ENCODE assay signal across 8 cellular contexts in the genomic region with DNA sequence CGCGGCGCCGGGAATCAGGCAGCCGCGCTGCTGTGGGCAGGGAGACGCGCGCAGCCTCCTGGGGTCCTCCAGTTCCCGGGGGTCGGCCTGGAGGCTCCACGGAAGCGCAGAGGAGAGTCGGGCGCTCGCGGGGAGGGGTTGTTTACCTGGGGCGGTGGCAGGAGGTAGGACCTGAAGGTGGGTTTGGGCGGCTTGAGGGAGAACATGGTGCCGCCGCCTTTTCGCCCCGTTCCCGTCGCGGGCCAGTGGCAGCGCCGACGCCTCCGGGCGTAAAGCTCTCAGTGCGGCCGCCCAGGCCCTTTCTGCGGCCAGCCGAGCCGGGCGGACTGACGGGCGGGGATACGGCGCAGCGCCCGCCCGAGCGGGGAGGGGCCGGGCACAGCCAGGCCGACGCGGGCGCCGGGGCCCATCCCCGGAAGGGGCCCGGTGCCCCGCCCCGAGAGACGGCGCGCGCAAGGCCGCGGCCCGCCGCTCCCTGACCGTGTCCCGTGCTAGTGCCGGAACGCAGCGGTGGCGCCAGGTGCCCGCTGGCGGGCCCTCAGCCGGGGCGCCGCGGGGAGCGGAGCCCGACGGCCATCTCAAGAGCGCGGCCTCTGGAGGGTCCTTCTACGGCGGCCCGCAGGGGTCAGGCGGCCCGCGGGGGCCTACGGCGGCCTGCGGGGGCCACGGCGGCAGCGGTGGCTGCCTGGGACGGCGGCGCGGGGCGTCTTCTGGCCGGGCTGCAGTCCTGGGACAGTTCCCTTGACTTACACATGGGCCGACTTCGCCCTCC. TPM values are rescaled to one million over a fixed set of nuclear protein-coding genes. Genes with fewer than 3 reads are reported as not detected.
DNase-seq lines count a peak whose midpoint lies in the region; ATAC-seq, FAIRE-seq and TF ChIP-seq lines count a peak whose summit lies in the region.

A gene with protein sequence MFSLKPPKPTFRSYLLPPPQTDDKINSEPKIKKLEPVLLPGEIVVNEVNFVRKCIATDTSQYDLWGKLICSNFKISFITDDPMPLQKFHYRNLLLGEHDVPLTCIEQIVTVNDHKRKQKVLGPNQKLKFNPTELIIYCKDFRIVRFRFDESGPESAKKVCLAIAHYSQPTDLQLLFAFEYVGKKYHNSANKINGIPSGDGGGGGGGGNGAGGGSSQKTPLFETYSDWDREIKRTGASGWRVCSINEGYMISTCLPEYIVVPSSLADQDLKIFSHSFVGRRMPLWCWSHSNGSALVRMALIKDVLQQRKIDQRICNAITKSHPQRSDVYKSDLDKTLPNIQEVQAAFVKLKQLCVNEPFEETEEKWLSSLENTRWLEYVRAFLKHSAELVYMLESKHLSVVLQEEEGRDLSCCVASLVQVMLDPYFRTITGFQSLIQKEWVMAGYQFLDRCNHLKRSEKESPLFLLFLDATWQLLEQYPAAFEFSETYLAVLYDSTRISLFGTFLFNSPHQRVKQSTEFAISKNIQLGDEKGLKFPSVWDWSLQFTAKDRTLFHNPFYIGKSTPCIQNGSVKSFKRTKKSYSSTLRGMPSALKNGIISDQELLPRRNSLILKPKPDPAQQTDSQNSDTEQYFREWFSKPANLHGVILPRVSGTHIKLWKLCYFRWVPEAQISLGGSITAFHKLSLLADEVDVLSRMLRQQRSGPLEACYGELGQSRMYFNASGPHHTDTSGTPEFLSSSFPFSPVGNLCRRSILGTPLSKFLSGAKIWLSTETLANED (minus strand): TSS at position 328 of the 772 bp plus-strand sequence. CDS start 122 bp downstream, at position 206.

- peak within 1 kb of the TSS; percentile 93 to 98 (median 97) for H3K4me3 ChIP-seq in HepG2 (replicated peaks in 1 of 3; ENCODE audit: insufficient read depth in 1 of 3, low read depth in 2 of 3, low read length in 3 of 3)

- peaks cover 25% of the 10 kb centered on the region for H3K79me2 ChIP-seq in HepG2 (ENCODE audit: insufficient read depth, low read length)

- intact Hi-C loops in HepG2 (cut with micrococcal nuclease; ENCODE audit: unreplicated experiment), result loop anchor here (5.0 to 10.0 kb wide), 3 partner anchors 87 to 133 kb away; partner anchors contain the start of gene FAN1

- in situ Hi-C loops in HepG2 (cut with HindIII; ENCODE audit: extremely low pct_ligation_motif_present, low pct_unique_long_range_greater_than_20kb), result loop anchor here (25.0 kb wide), 1 partner anchor 146 kb away; no protein-coding TSS in a partner anchor

- no peak for TF ChIP-seq CTCF in HepG2 (CRISPR knock-in tag; IDR thresholded peaks at IDR 0.05)

- TF ChIP-seq EP300 in HepG2 (IDR thresholded peaks at IDR 0.05; ENCODE audit: low read depth in 2 of 2, low read length in 2 of 2), result 0 out of 4 replicates have a peak, but pooled peaks of 1 of the 2 experiments have one; percentile 6
- no peak for TF ChIP-seq EP300 in HepG2 (CRISPR knock-in tag; IDR thresholded peaks at IDR 0.05; ENCODE audit: borderline replicate concordance)

- peak within 1 kb of the TSS; percentile 93 for H3K4me2 ChIP-seq in HepG2 (ENCODE audit: low read depth, low read length)

- peaks cover 41% of the 10 kb centered on the region for H3K4me1 ChIP-seq in HepG2 (ENCODE audit: insufficient read depth, low read length)

- H4K20me1 ChIP-seq in HepG2 (ENCODE audit: insufficient read depth, low read length), result no peaks in the 10 kb centered on the region

- H3K9ac ChIP-seq in HepG2 (ENCODE audit: insufficient read depth, low read depth, low read length), result peak within 1 kb of the TSS; percentile 96

- POLR2A ChIA-PET in HepG2 (lab: Yijun Ruan, JAX), result interaction anchor here (1.2 to 2.8 kb wide), 10 partner anchors 9 to 166 kb away, joined by 3 to 21 read pairs (median 6); partner anchors contain the start of gene FAN1

- DNase-seq in NK-92 treated with Interleukin-12 subunit alpha and Interleukin-12 subunit beta, amount 100 ng/mL, for 24 hours (lab: John Stamatoyannopoulos, UW), result peak; percentile 76
- DNase-seq in NK-92 (lab: John Stamatoyannopoulos, UW; ENCODE audit: unreplicated experiment), result no peak
- DNase-seq in NCI-H2196 treated with DMSO at 0.1 percent for 48 hours (lab: John Stamatoyannopoulos, UW; ENCODE audit: unreplicated experiment), result peak; percentile 17
- peak; percentile 75 for DNase-seq in activated CD4-positive, alpha-beta T cell treated with anti-CD3 and anti-CD28 coated beads for 48 hours
- peak; percentile 23 for DNase-seq in dedifferentiated amniotic fluid mesenchymal stem cell (ENCODE audit: extremely low spot score)
- peak; percentile 48 for DNase-seq in HepG2 (ENCODE audit: low spot score)
- DNase-seq in stimulated activated CD4-positive, alpha-beta T cell treated with anti-CD3 and anti-CD28 coated beads, Interleukin-2, amount 100 ng/mL, for 48 hours, result peak; percentile 67 to 70

- H3K27ac ChIP-seq in HepG2 (ENCODE audit: extremely low read length, insufficient read depth, low read length), result peak within 1 kb of the TSS; percentile 89

- H3K27me3 ChIP-seq in HepG2 (ENCODE audit: control insufficient read depth in 1 of 2, insufficient read depth in 2 of 2, low read length in 2 of 2), result no peaks in the 10 kb centered on the region; a peak in 1 of 5 replicates

- peaks cover 2 to 7% of the 10 kb centered on the region in 2 experiments; a peak in 2 of 5 replicates for H3K36me3 ChIP-seq in HepG2 (replicated peaks in 1 of 2; ENCODE audit: control insufficient read depth in 1 of 2, insufficient read depth in 2 of 2, low read length in 2 of 2)

- CTCF ChIA-PET in HepG2 (lab: Yijun Ruan, JAX; ENCODE audit: low intra/inter-chr PET ratio, low total read pairs), result no interaction called here

- peak; percentile 28; the same call in 1 of the 2 replicates for TF ChIP-seq RAD21 in HepG2 (CRISPR knock-in tag; IDR thresholded peaks at IDR 0.05)

- 0% methylated on average over 2 of the region's 100 CpGs for whole genome bisulfite sequencing in HepG2 (ENCODE audit: low lambda C conversion rate)

- no peak for FAIRE-seq in HepG2 (lab: Jason Lieb, UNC)

- no TSS peak for BruUV-seq in HepG2 (replicated peaks; lab: Mats Ljungman, UMichigan)

- peak; percentile 65 for ATAC-seq in HG02938 (IDR thresholded peaks at IDR 0.05; ENCODE audit: unreplicated experiment)
- ATAC-seq in HepG2, result peak; percentile 90

- H2AFZ ChIP-seq in HepG2 (ENCODE audit: low read length), result peak within 1 kb of the TSS; percentile 29

- H3K9me3 ChIP-seq in HepG2 (ENCODE audit: low read length), result no peaks in the 10 kb centered on the region

- TF ChIP-seq POLR2A in HepG2 (IDR thresholded peaks at IDR 0.05; ENCODE audit: insufficient read depth in 1 of 2, low read depth in 2 of 2, low read length in 2 of 2), result peak; percentile 86 to 87

TF ChIP-seq in HepG2, 621 proteins besides CTCF, POLR2A, EP300 and RAD21 (continues in another document):
- TF ChIP-seq, protein P1, sequence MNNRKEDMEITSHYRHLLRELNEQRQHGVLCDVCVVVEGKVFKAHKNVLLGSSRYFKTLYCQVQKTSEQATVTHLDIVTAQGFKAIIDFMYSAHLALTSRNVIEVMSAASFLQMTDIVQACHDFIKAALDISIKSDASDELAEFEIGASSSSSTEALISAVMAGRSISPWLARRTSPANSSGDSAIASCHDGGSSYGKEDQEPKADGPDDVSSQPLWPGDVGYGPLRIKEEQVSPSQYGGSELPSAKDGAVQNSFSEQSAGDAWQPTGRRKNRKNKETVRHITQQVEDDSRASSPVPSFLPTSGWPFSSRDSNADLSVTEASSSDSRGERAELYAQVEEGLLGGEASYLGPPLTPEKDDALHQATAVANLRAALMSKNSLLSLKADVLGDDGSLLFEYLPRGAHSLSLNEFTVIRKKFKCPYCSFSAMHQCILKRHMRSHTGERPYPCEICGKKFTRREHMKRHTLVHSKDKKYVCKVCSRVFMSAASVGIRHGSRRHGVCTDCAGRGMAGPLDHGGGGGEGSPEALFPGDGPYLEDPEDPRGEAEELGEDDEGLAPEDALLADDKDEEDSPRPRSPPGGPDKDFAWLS (CRISPR knock-in tag; IDR thresholded peaks at IDR 0.05; ENCODE audit: borderline replicate concordance), result no peak
- TF ChIP-seq MZF1 (CRISPR knock-in tag; IDR thresholded peaks at IDR 0.05; ENCODE audit: borderline replicate concordance) (no peak), CBX5 (CRISPR knock-in tag; IDR thresholded peaks at IDR 0.05; ENCODE audit: borderline replicate concordance) (no peak), ZNF563 (CRISPR knock-in tag; IDR thresholded peaks at IDR 0.05) (peak; percentile 59)

RNA-seq across cellular contexts. Expression of the gene that starts here (rescaled TPM):
- total RNA-seq in HepG2 (2016; rRNA removed; fragmentation: Illumina TruSeq; extraction: Trizol), result 17.4 and 18.6 TPM in 2 replicates
- total RNA-seq in HepG2 (2016; cell fraction: cytosol; rRNA removed; fragmentation: Illumina TruSeq; extraction: Trizol; ENCODE audit: low read depth), result 2.5 and 2.7 TPM in 2 replicates
- 17.6 and 17.8 TPM in 2 replicates for total RNA-seq in HepG2 (2016; cell fraction: insoluble cytoplasmic fraction; rRNA removed; fragmentation: Illumina TruSeq; extraction: Trizol)
- total RNA-seq in HepG2 (2016; cell fraction: membrane; rRNA removed; fragmentation: Illumina TruSeq; extraction: Trizol), result 8.5 and 10.1 TPM in 2 replicates
- 29.2 and 29.6 TPM in 2 replicates for total RNA-seq in HepG2 (2016; cell fraction: nucleus; rRNA removed; fragmentation: Illumina TruSeq; extraction: Trizol)
- polyA plus RNA-seq in HepG2 (2011; rRNA removed), result 10.0 and 10.2 TPM in 2 replicates
- 4.3 and 6.3 TPM in 2 replicates for polyA plus RNA-seq in HepG2 (2011; cell fraction: cytosol; rRNA removed)
- 10.5 and 10.7 TPM in 2 replicates for polyA plus RNA-seq in HepG2 (2011; cell fraction: nucleus; rRNA removed)
- polyA plus RNA-seq in HepG2 (2012), result 11.6 and 14.6 TPM in 2 replicates
- 1.1 TPM in 2 replicates for polyA plus RNA-seq in HepG2 (2016; cell fraction: cytosol; fragmentation: Illumina TruSeq; extraction: Trizol; ENCODE audit: low read depth)
- 13.3 and 14.3 TPM in 2 replicates for polyA plus RNA-seq in HepG2 (2016; cell fraction: insoluble cytoplasmic fraction; fragmentation: Illumina TruSeq; extraction: Trizol; ENCODE audit: low read depth)
- polyA plus RNA-seq in HepG2 (2016; cell fraction: membrane; fragmentation: Illumina TruSeq; extraction: Trizol; ENCODE audit: low read depth), result 4.3 and 4.6 TPM in 2 replicates
- polyA plus RNA-seq in HepG2 (2016; cell fraction: nucleus; fragmentation: Illumina TruSeq; extraction: Trizol; ENCODE audit: insufficient read depth, low read depth), result 16.0 and 20.6 TPM in 2 replicates
- polyA minus RNA-seq in HepG2 (2011; rRNA and poly(A)+ RNA removed; ENCODE audit: low replicate concordance), result 6.1 and 8.6 TPM in 2 replicates
- polyA minus RNA-seq in HepG2 (2011; cell fraction: cytosol; rRNA and poly(A)+ RNA removed), result 8.5 and 9.8 TPM in 2 replicates
- 79.1 and 87.2 TPM in 2 replicates for polyA minus RNA-seq in HepG2 (2011; cell fraction: nucleus; rRNA and poly(A)+ RNA removed)
